ENCODE assay signal across 1 cellular context in genomic region chr7:100101016-100101862, GRCh38.
TF ChIP-seq lines count a peak whose summit lies in the region.

Gene AP4M1, plus strand, starts transcription at chr7:100101643. Its CDS starts 72 bp downstream, at chr7:100101715.
Gene MCM7, minus strand, starts transcription at chr7:100101397. Its CDS starts 103 bp downstream, at chr7:100101294.

TF ChIP-seq in K562, 482 proteins besides CTCF, POLR2A, EP300 and RAD21 (continued from another document and continues in another):
- TF ChIP-seq HMBOX1 (IDR thresholded peaks at IDR 0.05) (no peak), SMC3 (conservative IDR thresholded peaks at IDR 0.05; ENCODE audit: insufficient read depth, low read depth, low read length) (no peak; the same call in 1 of the 2 replicates), PRPF4 (IDR thresholded peaks at IDR 0.05; ENCODE audit: insufficient read depth, low read depth, low read length, poor library complexity, severe bottlenecking) (no peak), SOX6 (IDR thresholded peaks at IDR 0.05) (peak; percentile 60; the same call in 1 of the 2 replicates), NFE2L1 (tag; IDR thresholded peaks at IDR 0.05; ENCODE audit: borderline replicate concordance, low read depth) (no peak), ZFP36 (IDR thresholded peaks at IDR 0.05; ENCODE audit: low read depth, low read length, partially characterized antibody) (no peak), ETV1 (tag; conservative IDR thresholded peaks at IDR 0.05; ENCODE audit: low read depth) (0 out of 2 replicates have a peak, but pooled peaks have one; percentile 11), EZH2 (IDR thresholded peaks at IDR 0.05; ENCODE audit: borderline replicate concordance, low read depth, low read length) (no peak), ZSCAN32 (CRISPR knock-in tag; IDR thresholded peaks at IDR 0.05) (no peak), ZNF197 (CRISPR knock-in tag; IDR thresholded peaks at IDR 0.05; ENCODE audit: low read depth) (no peak), SP2 (IDR thresholded peaks at IDR 0.05; ENCODE audit: extremely low read depth, low read depth, low read length, poor library complexity, severe bottlenecking) (peak; percentile 64), EHMT2 (IDR thresholded peaks at IDR 0.05) (no peak), FIP1L1 (IDR thresholded peaks at IDR 0.05; ENCODE audit: low read depth, low read length, poor library complexity, severe bottlenecking) (peak; percentile 62), POU5F1 (IDR thresholded peaks at IDR 0.05; ENCODE audit: borderline replicate concordance, low read depth, low read length, partially characterized antibody) (peak; percentile 27), SFPQ (IDR thresholded peaks at IDR 0.05; ENCODE audit: low read depth, low read length) (no peak), NR0B1 (IDR thresholded peaks at IDR 0.05; ENCODE audit: partially characterized antibody) (no peak), COPS2 (conservative IDR thresholded peaks at IDR 0.05) (no peak), ZNF253 (CRISPR knock-in tag; conservative IDR thresholded peaks at IDR 0.05) (no peak), CLOCK (CRISPR knock-in tag; IDR thresholded peaks at IDR 0.05; ENCODE audit: borderline replicate concordance) (no peak), CBX1 (IDR thresholded peaks at IDR 0.05; ENCODE audit: low read depth) (peak; percentile 46; the same call in 1 of the 2 replicates), ZNF766 (CRISPR knock-in tag; conservative IDR thresholded peaks at IDR 0.05) (peak; percentile 58; the same call in 1 of the 2 replicates), MYNN (IDR thresholded peaks at IDR 0.05) (no peak), MYNN (CRISPR knock-in tag; IDR thresholded peaks at IDR 0.05) (no peak), NONO (IDR thresholded peaks at IDR 0.05; ENCODE audit: low read depth in 2 of 2, low read length in 1 of 2) (no peak), CHD4 (IDR thresholded peaks at IDR 0.05; ENCODE audit: insufficient read depth, insufficient replicate concordance, low read depth, low read length, poor library complexity, severe bottlenecking) (no peak), ZNF79 (CRISPR knock-in tag; IDR thresholded peaks at IDR 0.05; ENCODE audit: low read depth) (no peak), ELK1 (CRISPR knock-in tag; IDR thresholded peaks at IDR 0.05) (no peak), PPARD (CRISPR knock-in tag; IDR thresholded peaks at IDR 0.05) (no peak), NR2C2 (CRISPR knock-in tag; IDR thresholded peaks at IDR 0.05) (no peak), NR2C2 (tag; IDR thresholded peaks at IDR 0.05) (0 out of 2 replicates have a peak, but pooled peaks have one; percentile 58), RBFOX2 (IDR thresholded peaks at IDR 0.05; ENCODE audit: low read depth, low read length) (peak; percentile 98), NR3C1 (CRISPR knock-in tag; IDR thresholded peaks at IDR 0.05) (peak; percentile 78; the same call in 1 of the 2 replicates), MEF2D (tag; conservative IDR thresholded peaks at IDR 0.05; ENCODE audit: low read depth) (no peak), ZNF561 (CRISPR knock-in tag; conservative IDR thresholded peaks at IDR 0.05) (no peak), MTA1 (IDR thresholded peaks at IDR 0.05; ENCODE audit: borderline replicate concordance) (no peak), RREB1 (CRISPR knock-in tag; IDR thresholded peaks at IDR 0.05) (no peak), ZNF217 (CRISPR knock-in tag; IDR thresholded peaks at IDR 0.05) (no peak), DNMT1 (IDR thresholded peaks at IDR 0.05) (no peak)
